1 cellular context compared by ENCODE assay signal in genomic region chr18:71028285-71028762, GRCh38.
TF ChIP-seq lines count a peak whose summit lies in the region.

No MANE protein-coding gene starts in this region.

TF ChIP-seq in WTC11, 78 proteins besides CTCF, POLR2A, EP300 and RAD21 (continued from another document):
- TF ChIP-seq PRDM15 (CRISPR knock-in tag; IDR thresholded peaks at IDR 0.05) (peak; percentile 93), ZNF263 (CRISPR knock-in tag; IDR thresholded peaks at IDR 0.05; ENCODE audit: low read depth) (no peak), USF2 (CRISPR knock-in tag; IDR thresholded peaks at IDR 0.05) (peak; percentile 69), ZNF121 (CRISPR knock-in tag; IDR thresholded peaks at IDR 0.05) (no peak)
